In genomic region chr15:39628131-39628482, GRCh38 we compare ENCODE assay signal across 10 cellular contexts. TPM values are rescaled to one million over a fixed set of nuclear protein-coding genes. Genes with fewer than 3 reads are reported as not detected.
DNase-seq lines count a peak whose midpoint lies in the region; TF ChIP-seq lines count a peak whose summit lies in the region.
"Had no signal": no experiment of that assay in that cellular context is flagged by ENCODE, and none has a peak within 500 bp of the region (broad histone marks: within the 10 kb centered on the region; RNA-seq: fewer than 3 reads in every experiment).

No MANE protein-coding gene starts in this region.

- peak overlapping the region in 2 of 3 experiments; percentile 19 to 24 for H3K27ac Mint-ChIP-seq in nephron
- H3K27ac Mint-ChIP-seq: memory B cell had no signal

- no peaks in the 10 kb centered on the region for H3K9me3 Mint-ChIP-seq in nephron
- H3K9me3 Mint-ChIP-seq: memory B cell had no signal

- TF ChIP-seq CTCF in WI38 (IDR thresholded peaks at IDR 0.05; ENCODE audit: low read depth, low read length) (peak; percentile 29; the same call in 1 of the 2 replicates), foreskin fibroblast (IDR thresholded peaks at IDR 0.05; ENCODE audit: low read depth, low read length) (peak; percentile 18), nephron (IDR thresholded peaks at IDR 0.05; ENCODE audit: unreplicated experiment in 3 of 3) (no peak)

- H3K4me3 ChIP-seq in WI38 (ENCODE audit: low read depth, low read length) (no peak overlapping the region), foreskin fibroblast (ENCODE audit: low read depth in 1 of 2, low read length in 2 of 2) (no peak overlapping the region)

- peaks cover 37% of the 10 kb centered on the region for H3K4me1 Mint-ChIP-seq in nephron

- H3K27me3 Mint-ChIP-seq in nephron (ENCODE audit: low read depth), result peaks cover 4% of the 10 kb centered on the region
- H3K27me3 Mint-ChIP-seq: memory B cell had no signal

- DNase-seq in G401 (ENCODE audit: low spot score) (peak; percentile 8), foreskin fibroblast (no peak), HCEC 1CT (no peak), DMS153 treated with DMSO at 0.1 percent for 48 hours (lab: John Stamatoyannopoulos, UW; ENCODE audit: unreplicated experiment) (no peak), NCI-H524 treated with DMSO at 0.1 percent for 48 hours (lab: John Stamatoyannopoulos, UW) (no peak), DMS79 treated with DMSO at 0.1 percent for 48 hours (lab: John Stamatoyannopoulos, UW) (no peak)
- DNase-seq: stimulated activated naive CD4-positive, alpha-beta T cell treated with Interleukin-2 at 50 U/mL for 16 hours had no signal

- in situ Hi-C loops in G401 (cut with HindIII; ENCODE audit: low sequenced_read_pairs), result no loop called here

- no peaks in the 10 kb centered on the region for H3K36me3 Mint-ChIP-seq in nephron (ENCODE audit: low read depth)
- H3K36me3 Mint-ChIP-seq: memory B cell had no signal

- no peak overlapping the region for H3K4me3 Mint-ChIP-seq in nephron
- H3K4me3 Mint-ChIP-seq: memory B cell had no signal

RNA-seq across cellular contexts. Expression of gene THBS1, which starts 47.2 kb away (rescaled TPM):
- 15.6 and 15.9 TPM in 2 replicates for total RNA-seq in G401 (2014; rRNA removed; shearing (Covaris generic))

Comparison
In these comparisons a context has a peak if more than half of its experiments do, and no peak if none do; other contexts are left out.
1. CTCF ChIP-seq: peak in WI38 (single experiment) and foreskin fibroblast (single experiment); none in nephron (0 of 3).